ENCODE assay signal across 1 cellular context in the genomic region with DNA sequence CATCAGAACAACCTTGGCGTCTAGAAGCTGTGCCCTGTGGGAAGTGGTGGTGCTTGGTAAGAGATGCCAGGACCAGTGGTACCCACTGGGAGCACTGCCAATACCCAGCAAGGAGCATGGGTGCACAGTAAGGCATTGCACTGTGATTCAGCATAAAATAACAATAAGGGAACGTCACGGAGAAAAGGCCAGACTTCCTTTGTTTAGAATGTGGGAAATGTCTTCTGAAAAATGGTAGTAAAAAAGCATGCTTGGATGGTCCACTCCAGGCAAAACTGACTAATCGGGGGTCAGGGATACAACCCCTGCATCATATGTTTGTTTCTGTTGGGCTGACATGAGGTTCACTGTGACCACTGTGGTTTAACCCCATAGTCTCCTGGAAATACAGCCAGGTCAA.
TF ChIP-seq lines count a peak whose summit lies in the region.

No MANE protein-coding gene starts in this region.

TF ChIP-seq in endothelial cell of umbilical vein, 7 proteins besides CTCF, POLR2A, EP300 and RAD21:
- TF ChIP-seq GATA2 (IDR thresholded peaks at IDR 0.05; ENCODE audit: insufficient read depth, insufficient read length, low read depth, low read length) (peak; percentile 28), MYC (IDR thresholded peaks at IDR 0.05; ENCODE audit: low read depth, low read length) (no peak), JUN (IDR thresholded peaks at IDR 0.05; ENCODE audit: borderline replicate concordance, insufficient read depth, insufficient read length, low read depth) (no peak), POLR2AphosphoS5 (IDR thresholded peaks at IDR 0.05; ENCODE audit: insufficient read depth, low read depth, low read length) (peak; percentile 28), FOS (IDR thresholded peaks at IDR 0.05; ENCODE audit: borderline replicate concordance, insufficient read depth, low read length) (peak; percentile 37), EZH2 (IDR thresholded peaks at IDR 0.05; ENCODE audit: borderline replicate concordance, low read depth, low read length, severe bottlenecking) (no peak)
- TF ChIP-seq, protein P1, sequence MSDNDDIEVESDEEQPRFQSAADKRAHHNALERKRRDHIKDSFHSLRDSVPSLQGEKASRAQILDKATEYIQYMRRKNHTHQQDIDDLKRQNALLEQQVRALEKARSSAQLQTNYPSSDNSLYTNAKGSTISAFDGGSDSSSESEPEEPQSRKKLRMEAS (IDR thresholded peaks at IDR 0.05; ENCODE audit: insufficient read depth, insufficient read length) = no peak
TF ChIP-seq in endothelial cell of umbilical vein: peak in this region for 3.
